ENCODE assay signal across 8 cellular contexts in the genomic region with DNA sequence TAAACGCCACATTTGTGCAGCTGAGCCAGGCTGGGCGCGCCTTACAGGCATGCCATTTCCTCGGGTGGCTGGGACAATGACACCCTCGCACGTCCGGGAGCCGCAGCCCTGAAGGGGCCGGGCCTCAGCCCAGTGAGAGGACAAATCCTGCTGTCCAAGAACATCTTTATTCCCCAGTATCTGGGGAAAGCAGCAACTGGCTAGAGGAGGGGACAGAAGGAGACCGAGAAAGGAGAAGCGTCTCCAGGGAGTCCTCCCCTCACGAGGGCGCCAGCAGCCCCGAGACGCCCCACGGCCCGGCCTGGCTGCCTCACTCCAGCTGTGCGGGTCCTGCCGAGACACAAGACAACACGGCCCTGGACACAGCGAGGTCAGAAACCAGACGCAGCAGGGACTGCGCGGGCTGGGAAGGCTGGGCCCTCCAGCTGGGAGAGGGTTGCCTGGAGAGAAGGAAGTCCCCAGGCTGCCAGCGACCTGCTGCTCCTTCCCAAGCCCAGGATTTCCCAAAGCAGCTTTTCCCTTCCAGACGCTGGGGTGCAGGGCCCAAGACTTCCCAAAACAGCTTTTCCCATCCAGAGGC.
DNase-seq lines count a peak whose midpoint lies in the region; ATAC-seq and TF ChIP-seq lines count a peak whose summit lies in the region.

No MANE protein-coding gene starts in this region.

- TF ChIP-seq CTCF in left lung (IDR thresholded peaks at IDR 0.05): no peak

- intact Hi-C loops in left lung (cut with DNase I): no loop called here

- DNase-seq in SK-N-DZ (ENCODE audit: low spot score) (peak; percentile 79), caudate nucleus (lab: John Stamatoyannopoulos, UW) (peak in 21 of 61 donors; percentile 3 to 51 (median 15)), left lung (peak; percentile 82 to 94), NCI-H2196 (lab: John Stamatoyannopoulos, UW; ENCODE audit: unreplicated experiment) (no peak)
- DNase-seq in stimulated activated CD4-positive, alpha-beta T cell treated with anti-CD3 and anti-CD28 coated beads, Interleukin-1b, Interleukin-23, amount 100 ng/mL, for 48 hours: peak; percentile 14

- H3K4me3 ChIP-seq in left lung: peak overlapping the region in 1 of 2 donors; percentile 31

- ATAC-seq in GM18502 (IDR thresholded peaks at IDR 0.05; ENCODE audit: poor library complexity, unreplicated experiment) (peak; percentile 60), HG02970 (IDR thresholded peaks at IDR 0.05; ENCODE audit: low FRiP score, unreplicated experiment) (peak; percentile 48), left lung (peak; percentile 93), HG03439 (IDR thresholded peaks at IDR 0.05; ENCODE audit: unreplicated experiment) (no peak)

- H3K36me3 ChIP-seq in left lung: no peaks in the 10 kb centered on the region

- no peaks in the 10 kb centered on the region for H3K27me3 ChIP-seq in left lung

- peaks cover 15 to 59% of the 10 kb centered on the region in 2 donors for H3K4me1 ChIP-seq in left lung

- peak overlapping the region; percentile 70 for H3K27ac ChIP-seq in caudate nucleus (ENCODE audit: low read depth, low read length)
- peak overlapping the region; percentile 61 to 81 for H3K27ac ChIP-seq in left lung

- no peaks in the 10 kb centered on the region for H3K9me3 ChIP-seq in left lung
